In the genomic region with DNA sequence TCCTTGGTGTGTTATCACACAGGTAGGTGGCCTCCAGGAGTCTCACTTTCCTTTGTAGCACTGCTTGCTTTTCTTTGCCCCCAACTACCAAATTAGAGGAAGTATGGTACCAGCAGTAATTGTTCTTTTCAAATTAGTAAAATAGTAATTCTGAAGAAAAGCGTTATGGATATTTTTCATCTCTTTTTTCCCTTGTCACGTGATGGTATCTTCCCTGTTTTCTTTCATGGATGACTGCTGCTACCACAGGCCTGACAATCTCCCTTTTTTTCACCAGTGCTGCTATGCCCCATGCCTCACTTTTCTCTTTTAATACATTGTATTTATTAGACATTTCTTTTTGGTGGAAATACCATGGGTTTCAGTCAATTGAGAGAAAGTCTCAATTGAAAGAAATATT, we compare ENCODE assay signal across 1 cellular context.
TF ChIP-seq lines count a peak whose summit lies in the region.

No MANE protein-coding gene starts in this region.

TF ChIP-seq in endothelial cell of umbilical vein, 7 proteins besides CTCF, POLR2A, EP300 and RAD21:
- TF ChIP-seq JUN (IDR thresholded peaks at IDR 0.05; ENCODE audit: borderline replicate concordance, insufficient read depth, insufficient read length, low read depth) (no peak), EZH2 (IDR thresholded peaks at IDR 0.05; ENCODE audit: borderline replicate concordance, low read depth, low read length, severe bottlenecking) (no peak), FOS (IDR thresholded peaks at IDR 0.05; ENCODE audit: borderline replicate concordance, insufficient read depth, low read length) (no peak), GATA2 (IDR thresholded peaks at IDR 0.05; ENCODE audit: insufficient read depth, insufficient read length, low read depth, low read length) (no peak), POLR2AphosphoS5 (IDR thresholded peaks at IDR 0.05; ENCODE audit: insufficient read depth, low read depth, low read length) (no peak), MYC (IDR thresholded peaks at IDR 0.05; ENCODE audit: low read depth, low read length) (no peak)
- TF ChIP-seq, protein P1, sequence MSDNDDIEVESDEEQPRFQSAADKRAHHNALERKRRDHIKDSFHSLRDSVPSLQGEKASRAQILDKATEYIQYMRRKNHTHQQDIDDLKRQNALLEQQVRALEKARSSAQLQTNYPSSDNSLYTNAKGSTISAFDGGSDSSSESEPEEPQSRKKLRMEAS (IDR thresholded peaks at IDR 0.05; ENCODE audit: insufficient read depth, insufficient read length), result no peak
